ENCODE assay signal across 11 cellular contexts in the genomic region with DNA sequence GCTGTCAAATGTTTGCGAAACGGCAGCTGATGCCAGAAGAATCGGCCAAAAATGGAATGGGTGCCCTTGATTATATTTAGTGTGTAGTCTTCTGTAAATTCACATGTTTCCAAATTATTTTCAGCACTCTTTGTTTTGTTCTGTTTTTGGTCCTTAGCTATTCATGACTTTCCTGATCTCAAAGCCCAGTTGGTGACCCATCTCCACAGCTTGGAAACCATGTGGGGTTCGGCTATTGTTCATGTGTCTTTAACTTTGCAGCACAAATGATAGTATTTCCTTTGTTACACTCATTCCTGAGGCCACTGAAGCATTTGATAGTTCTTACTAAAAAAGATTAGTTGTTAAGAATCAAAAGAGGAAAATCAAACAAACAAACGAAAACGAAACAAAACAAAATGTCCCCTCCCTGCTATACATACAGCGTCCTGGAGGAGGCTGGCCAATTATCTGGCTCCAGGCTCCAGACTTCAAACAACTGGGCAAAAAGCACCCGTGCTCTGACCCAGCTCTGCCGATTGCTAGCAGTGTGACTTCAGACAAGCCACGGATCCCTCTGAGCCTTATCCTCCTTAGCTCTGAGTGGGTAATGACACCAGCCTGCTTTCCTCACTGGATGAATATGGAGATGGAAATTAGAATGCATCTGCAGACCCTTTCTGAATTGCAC.
DNase-seq lines count a peak whose midpoint lies in the region; ATAC-seq and TF ChIP-seq lines count a peak whose summit lies in the region.
"Had no signal": no experiment of that assay in that cellular context is flagged by ENCODE, and none has a peak within 500 bp of the region (broad histone marks: within the 10 kb centered on the region; RNA-seq: fewer than 3 reads in every experiment).

No MANE protein-coding gene starts in this region.

- DNase-seq in NCI-H187 (lab: John Stamatoyannopoulos, UW), result peak; percentile 55 to 74
- no peak for DNase-seq in NCI-H187 treated with DMSO at 0.1 percent for 48 hours (lab: John Stamatoyannopoulos, UW)
- peak; percentile 86 for DNase-seq in NCI-H748 (lab: John Stamatoyannopoulos, UW; ENCODE audit: unreplicated experiment)
- peak in 1 of 2 donors; percentile 33 for DNase-seq in fibroblast of lung (ENCODE audit: low read depth in 2 of 2)
- DNase-seq in thoracic aorta (ENCODE audit: low spot score), result no peak
- DNase-seq in colonic mucosa, result no peak
- DNase-seq: ACHN had no signal

- H3K27ac ChIP-seq in fibroblast of lung (ENCODE audit: insufficient read depth, low read length) (no peak overlapping the region), thoracic aorta (no peak overlapping the region), colonic mucosa (no peak overlapping the region)

- intact Hi-C loops in colonic mucosa (cut with DNase I), result no loop called here

- no peaks in the 10 kb centered on the region for H4K20me1 ChIP-seq in fibroblast of lung (ENCODE audit: control insufficient read depth, extremely low read depth, insufficient read depth, low read length)

- H3K4me3 ChIP-seq in fibroblast of lung (replicated peaks in 1 of 4; ENCODE audit: control extremely low read depth in 1 of 4, insufficient read depth in 1 of 4, low read depth in 3 of 4, low read length in 4 of 4), result peak overlapping the region; percentile 35 to 87 (median 50)
- peak overlapping the region; percentile 4 for H3K4me3 ChIP-seq in thoracic aorta
- H3K4me3 ChIP-seq in colonic mucosa, result no peak overlapping the region

- no peaks in the 10 kb centered on the region for H3K79me2 ChIP-seq in fibroblast of lung (ENCODE audit: control insufficient read depth, insufficient read depth, low read length)

- H3K27me3 ChIP-seq in fibroblast of lung (ENCODE audit: control insufficient read depth, insufficient read depth, low read length) (no peaks in the 10 kb centered on the region), thoracic aorta (replicated peaks; ENCODE audit: insufficient read depth) (no peaks in the 10 kb centered on the region), colonic mucosa (no peaks in the 10 kb centered on the region)

- H3K9me3 ChIP-seq in fibroblast of lung (ENCODE audit: control insufficient read depth, insufficient read depth, low read depth, low read length) (no peaks in the 10 kb centered on the region), thoracic aorta (no peaks in the 10 kb centered on the region), colonic mucosa (no peaks in the 10 kb centered on the region)

- H3K9ac ChIP-seq in fibroblast of lung (ENCODE audit: insufficient read depth, low read length) (no peak overlapping the region), colonic mucosa (ENCODE audit: low read depth in 2 of 2, low read length in 2 of 2) (no peak overlapping the region)

- no peaks in the 10 kb centered on the region for H3K4me1 ChIP-seq in fibroblast of lung (ENCODE audit: control insufficient read depth, extremely low read depth, insufficient read depth, low read length)
- peaks cover 0 to 7% of the 10 kb centered on the region in 2 donors for H3K4me1 ChIP-seq in thoracic aorta (ENCODE audit: control insufficient read depth in 1 of 2, low read depth in 2 of 2)
- no peaks in the 10 kb centered on the region for H3K4me1 ChIP-seq in colonic mucosa

- TF ChIP-seq CTCF in fibroblast of lung (conservative IDR thresholded peaks at IDR 0.05 in 1 of 2, IDR thresholded peaks at IDR 0.05 in 1 of 2; ENCODE audit: low read depth in 1 of 2, low read length in 2 of 2) (peak in 1 of 2 donors; percentile 40), thoracic aorta (IDR thresholded peaks at IDR 0.05) (no peak), colonic mucosa (IDR thresholded peaks at IDR 0.05) (no peak)

- no peak for ATAC-seq in thoracic aorta (ENCODE audit: insufficient number of reproducible peaks, low FRiP score, low read depth)
- ATAC-seq in GM18867 (IDR thresholded peaks at IDR 0.05; ENCODE audit: unreplicated experiment), result no peak
- no peak for ATAC-seq in GM19455 (IDR thresholded peaks at IDR 0.05; ENCODE audit: unreplicated experiment)
- ATAC-seq: HCT116, sciatic nerve had no signal

- peak overlapping the region; percentile 15 for H3K4me2 ChIP-seq in fibroblast of lung (ENCODE audit: extremely low read depth, insufficient read depth, low read length)

- H3K36me3 ChIP-seq in fibroblast of lung (ENCODE audit: control insufficient read depth, insufficient read depth, low read length) (no peaks in the 10 kb centered on the region), thoracic aorta (no peaks in the 10 kb centered on the region), colonic mucosa (no peaks in the 10 kb centered on the region)

- H2AFZ ChIP-seq in fibroblast of lung (ENCODE audit: low read length), result peak overlapping the region; percentile 46

Comparison
In these comparisons a context has a peak if more than half of its experiments do, and no peak if none do; other contexts are left out.
1. DNase-seq: peak in NCI-H187 (2 of 2) and NCI-H748 (single experiment); none in NCI-H187 treated with DMSO at 0.1 percent for 48 hours (single experiment), thoracic aorta (single experiment) and colonic mucosa (single experiment).